Comparison of ENCODE assay signal across 18 cellular contexts in the genomic region with DNA sequence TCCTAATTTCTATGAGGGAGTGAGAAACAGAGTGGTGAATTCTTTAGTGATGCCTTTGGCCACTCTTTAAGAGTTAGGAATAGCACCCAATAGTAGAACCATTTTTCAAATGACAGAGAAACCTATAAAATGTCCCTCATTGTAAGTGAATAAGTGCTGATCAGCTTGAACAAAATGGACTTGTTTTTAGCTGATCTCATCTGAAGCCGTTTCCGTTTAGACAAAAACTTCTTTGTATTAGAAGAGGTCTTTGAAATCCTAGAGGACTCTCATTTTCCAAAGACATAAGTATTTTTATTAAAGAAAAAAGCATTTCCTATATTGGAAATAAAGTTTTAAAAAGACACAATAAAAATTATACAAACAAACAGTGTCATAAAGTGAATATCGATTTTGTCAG.
DNase-seq lines count a peak whose midpoint lies in the region; ATAC-seq and TF ChIP-seq lines count a peak whose summit lies in the region.
"Had no signal": no experiment of that assay in that cellular context is flagged by ENCODE, and none has a peak within 500 bp of the region (broad histone marks: within the 10 kb centered on the region; RNA-seq: fewer than 3 reads in every experiment).

No MANE protein-coding gene starts in this region.

- ATAC-seq in RWPE2 (ENCODE audit: low read depth) (no peak), sciatic nerve (peak; percentile 34)
- ATAC-seq in activated naive CD8-positive, alpha-beta T cell treated with anti-CD3 and anti-CD28 coated beads, Interleukin-2, amount 50 U/mL, for 24 hours = no peak
- ATAC-seq: PC-3 had no signal

- H3K27ac ChIP-seq in RWPE2 (ENCODE audit: poor library complexity, severe bottlenecking) (peak overlapping the region; percentile 38), thyroid gland (no peak overlapping the region)
- H3K27ac ChIP-seq: 22Rv1, RWPE1 had no signal

- no peaks in the 10 kb centered on the region for H3K4me1 ChIP-seq in RWPE2 (ENCODE audit: insufficient read depth, poor library complexity, severe bottlenecking)
- H3K4me1 ChIP-seq in thyroid gland = no peaks in the 10 kb centered on the region

- H3K9me3 Mint-ChIP-seq in activated CD4-positive, alpha-beta T cell treated with anti-CD3 and anti-CD28 coated beads, Interleukin-2, amount 10 ng/mL, durations not matched to agents 24 days and 14 days = no peaks in the 10 kb centered on the region
- H3K9me3 Mint-ChIP-seq in activated naive CD8-positive, alpha-beta T cell treated with anti-CD3 and anti-CD28 coated beads, Interleukin-2, amount 50 U/mL, for 24 hours = no peaks in the 10 kb centered on the region
- no peaks in the 10 kb centered on the region for H3K9me3 Mint-ChIP-seq in activated T-cell treated with anti-CD3 and anti-CD28 coated beads, Interleukin-2, amount 50 U/mL, for 24 hours
- H3K9me3 Mint-ChIP-seq: CD8-positive, alpha-beta memory T cell had no signal

- H3K36me3 Mint-ChIP-seq in activated CD4-positive, alpha-beta T cell treated with anti-CD3 and anti-CD28 coated beads, Interleukin-2, amount 10 ng/mL, durations not matched to agents 24 days and 14 days (ENCODE audit: low read depth) = no peaks in the 10 kb centered on the region
- H3K36me3 Mint-ChIP-seq in activated naive CD8-positive, alpha-beta T cell treated with anti-CD3 and anti-CD28 coated beads, Interleukin-2, amount 50 U/mL, for 24 hours (ENCODE audit: low read depth) = no peaks in the 10 kb centered on the region
- no peaks in the 10 kb centered on the region for H3K36me3 Mint-ChIP-seq in activated T-cell treated with anti-CD3 and anti-CD28 coated beads, Interleukin-2, amount 50 U/mL, for 24 hours (ENCODE audit: low read depth)
- H3K36me3 Mint-ChIP-seq: CD8-positive, alpha-beta memory T cell had no signal

- peaks cover 10% of the 10 kb centered on the region for H3K4me1 Mint-ChIP-seq in activated CD4-positive, alpha-beta T cell treated with anti-CD3 and anti-CD28 coated beads, Interleukin-2, amount 10 ng/mL, durations not matched to agents 24 days and 14 days
- H3K4me1 Mint-ChIP-seq in activated naive CD8-positive, alpha-beta T cell treated with anti-CD3 and anti-CD28 coated beads, Interleukin-2, amount 50 U/mL, for 24 hours = peaks cover 3% of the 10 kb centered on the region
- peaks cover 5% of the 10 kb centered on the region for H3K4me1 Mint-ChIP-seq in activated T-cell treated with anti-CD3 and anti-CD28 coated beads, Interleukin-2, amount 50 U/mL, for 24 hours (ENCODE audit: low read depth)
- H3K4me1 Mint-ChIP-seq: CD8-positive, alpha-beta memory T cell had no signal

- H3K27me3 Mint-ChIP-seq in activated CD4-positive, alpha-beta T cell treated with anti-CD3 and anti-CD28 coated beads, Interleukin-2, amount 10 ng/mL, durations not matched to agents 24 days and 14 days = peaks cover 32% of the 10 kb centered on the region
- H3K27me3 Mint-ChIP-seq in activated naive CD8-positive, alpha-beta T cell treated with anti-CD3 and anti-CD28 coated beads, Interleukin-2, amount 50 U/mL, for 24 hours = peaks cover 34% of the 10 kb centered on the region
- peaks cover 54% of the 10 kb centered on the region for H3K27me3 Mint-ChIP-seq in activated T-cell treated with anti-CD3 and anti-CD28 coated beads, Interleukin-2, amount 50 U/mL, for 24 hours

- H3K36me3 ChIP-seq in RWPE2 (ENCODE audit: low read depth) = peaks cover 81% of the 10 kb centered on the region
- no peaks in the 10 kb centered on the region for H3K36me3 ChIP-seq in thyroid gland

- H3K4me3 Mint-ChIP-seq in activated CD4-positive, alpha-beta T cell treated with anti-CD3 and anti-CD28 coated beads, Interleukin-2, amount 10 ng/mL, durations not matched to agents 24 days and 14 days = no peak overlapping the region
- H3K4me3 Mint-ChIP-seq in activated naive CD8-positive, alpha-beta T cell treated with anti-CD3 and anti-CD28 coated beads, Interleukin-2, amount 50 U/mL, for 24 hours = no peak overlapping the region
- no peak overlapping the region for H3K4me3 Mint-ChIP-seq in activated T-cell treated with anti-CD3 and anti-CD28 coated beads, Interleukin-2, amount 50 U/mL, for 24 hours
- H3K4me3 Mint-ChIP-seq: CD8-positive, alpha-beta memory T cell had no signal

- H3K9me3 ChIP-seq in RWPE2 (ENCODE audit: severe bottlenecking) (no peaks in the 10 kb centered on the region), thyroid gland (no peaks in the 10 kb centered on the region)

- WGBS in thyroid gland, 2 donors = 89 to 94% methylated on average over 3 of the region's 3 CpGs

- intact Hi-C loops in activated CD4-positive, alpha-beta T cell treated with anti-CD3 and anti-CD28 coated beads, Interleukin-2, amount 10 ng/mL, durations not matched to agents 24 days and 14 days (cut with micrococcal nuclease) = loop anchor here (2.0 to 10.0 kb wide), 5 partner anchors 155 to 1017 kb away; a partner anchor contains a TSS
- intact Hi-C loops in sciatic nerve (cut with DNase I) (loop anchor here (5.0 kb wide), 1 partner anchor 747 kb away; no protein-coding TSS in a partner anchor), thyroid gland (cut with DNase I) (loop anchor here (5.0 to 10.0 kb wide), 3 partner anchors 135 to 747 kb away; no protein-coding TSS in a partner anchor)

- no peak for TF ChIP-seq POLR2A in thyroid gland (IDR thresholded peaks at IDR 0.05)

- H3K4me3 ChIP-seq in RWPE2 (ENCODE audit: severe bottlenecking) = no peak overlapping the region
- H3K4me3 ChIP-seq in thyroid gland (replicated peaks in 1 of 3) = no peak overlapping the region

- TF ChIP-seq CTCF in RWPE2 (IDR thresholded peaks at IDR 0.05; ENCODE audit: poor library complexity, severe bottlenecking) = no peak
- no peak for TF ChIP-seq CTCF in thyroid gland (IDR thresholded peaks at IDR 0.05)

- H3K27ac Mint-ChIP-seq in activated CD4-positive, alpha-beta T cell treated with anti-CD3 and anti-CD28 coated beads, Interleukin-2, amount 10 ng/mL, durations not matched to agents 24 days and 14 days = no peak overlapping the region
- H3K27ac Mint-ChIP-seq in activated naive CD8-positive, alpha-beta T cell treated with anti-CD3 and anti-CD28 coated beads, Interleukin-2, amount 50 U/mL, for 24 hours = no peak overlapping the region
- H3K27ac Mint-ChIP-seq in activated T-cell treated with anti-CD3 and anti-CD28 coated beads, Interleukin-2, amount 50 U/mL, for 24 hours = no peak overlapping the region

- H3K27me3 ChIP-seq in RWPE2 (ENCODE audit: insufficient read depth, poor library complexity, severe bottlenecking) (no peaks in the 10 kb centered on the region), thyroid gland (no peaks in the 10 kb centered on the region)

- peak; percentile 4 for DNase-seq in activated CD4-positive, alpha-beta T cell treated with anti-CD3 and anti-CD28 coated beads, Interleukin-2, amount 10 ng/mL, durations not matched to agents 24 days and 14 days
- no peak for DNase-seq in activated CD4-positive, alpha-beta T cell treated with anti-CD3 and anti-CD28 coated beads, Interleukin-2, amount 50 U/mL, for 4 hours
- DNase-seq in RWPE2 (ENCODE audit: low spot score) = no peak
- peak; percentile 64 for DNase-seq in globus pallidus (ENCODE audit: low spot score)
- DNase-seq in sciatic nerve (ENCODE audit: low spot score) = no peak
- DNase-seq in activated naive CD8-positive, alpha-beta T cell treated with anti-CD3 and anti-CD28 coated beads, Interleukin-2, amount 50 U/mL, for 24 hours = no peak
- DNase-seq in thyroid gland = no peak
- no peak for DNase-seq in activated T-cell treated with anti-CD3 and anti-CD28 coated beads, Interleukin-2, amount 50 U/mL, for 24 hours
- DNase-seq: AML-193; C1 segment of cervical spinal cord; CD8-positive, alpha-beta memory T cell; NCI-H1694; NCI-H2081 treated with DMSO at 0.1 percent for 48 hours; NCI-H446; NCI-H526 treated with DMSO at 0.1 percent for 48 hours; PC-3 had no signal

Comparison
In these comparisons a context has a peak if more than half of its experiments do, and no peak if none do; other contexts are left out.
1. DNase-seq: peak in activated CD4-positive, alpha-beta T cell treated with anti-CD3 and anti-CD28 coated beads, Interleukin-2, amount 10 ng/mL, durations not matched to agents 24 days and 14 days (single experiment) and globus pallidus (single experiment); none in activated CD4-positive, alpha-beta T cell treated with anti-CD3 and anti-CD28 coated beads, Interleukin-2, amount 50 U/mL, for 4 hours (0 of 2), RWPE2 (single experiment), sciatic nerve (single experiment), activated naive CD8-positive, alpha-beta T cell treated with anti-CD3 and anti-CD28 coated beads, Interleukin-2, amount 50 U/mL, for 24 hours (single experiment), thyroid gland (0 of 2) and activated T-cell treated with anti-CD3 and anti-CD28 coated beads, Interleukin-2, amount 50 U/mL, for 24 hours (single experiment).